Comparison of ENCODE assay signal across 21 cellular contexts in the genomic region with DNA sequence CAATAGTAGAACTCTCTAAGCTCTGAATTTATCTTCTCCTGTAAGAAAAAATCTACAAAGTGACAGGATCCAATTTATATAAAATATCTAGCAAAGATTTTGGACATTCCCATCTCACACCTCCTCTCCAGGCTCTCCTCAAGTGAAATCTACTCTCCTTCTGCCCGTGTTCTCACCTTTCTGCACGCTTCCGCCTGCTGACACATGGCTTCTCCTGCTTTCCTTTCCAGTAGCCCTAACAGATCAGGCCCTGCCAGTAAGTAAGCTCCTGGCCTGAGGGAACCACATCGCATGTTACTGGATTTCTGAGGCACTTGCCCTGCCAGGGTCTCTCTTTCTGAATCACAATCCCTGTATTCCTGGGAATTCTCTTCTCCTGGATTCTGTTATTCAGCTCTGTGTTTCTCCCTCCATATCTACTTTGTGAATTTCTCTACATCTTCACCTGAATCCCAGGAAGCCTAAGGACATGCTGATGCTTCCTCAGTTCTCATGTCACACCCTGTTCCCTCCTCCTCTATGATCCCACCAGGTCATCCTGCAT.
"Had no signal": no experiment of that assay in that cellular context is flagged by ENCODE, and none has a peak within 500 bp of the region (broad histone marks: within the 10 kb centered on the region; RNA-seq: fewer than 3 reads in every experiment).

No MANE protein-coding gene starts in this region.

- H3K4me1 ChIP-seq: left lung, lower lobe of right lung, right atrium auricular region, sigmoid colon, upper lobe of right lung had no signal

- H3K27me3 ChIP-seq: gastroesophageal sphincter, left lung, right atrium auricular region, sigmoid colon, tibial artery, upper lobe of right lung had no signal

- DNase-seq: effector memory CD8-positive, alpha-beta T cell; esophagus squamous epithelium; foreskin fibroblast; glutamatergic neuron; immature natural killer cell; left lung; lower lobe of right lung; mesenchymal stem cell; naive thymus-derived CD4-positive, alpha-beta T cell; sigmoid colon; stimulated activated CD4-positive, alpha-beta T cell treated with anti-CD3 and anti-CD28 coated beads, Interleukin-2, amount 100 ng/mL, for 24 hours; stimulated activated CD4-positive, alpha-beta T cell treated with anti-CD3 and anti-CD28 coated beads, Interleukin-4, amount 100 ng/mL, for 4 hours; stimulated activated naive CD4-positive, alpha-beta T cell treated with Interleukin-2 at 50 U/mL for 16 hours; tibial artery; upper lobe of right lung had no signal

- H3K36me3 ChIP-seq: esophagus squamous epithelium, gastroesophageal sphincter, left lung, lower lobe of right lung, right atrium auricular region, sigmoid colon, tibial artery, upper lobe of right lung had no signal

- H3K36me3 Mint-ChIP-seq: immature natural killer cell; naive thymus-derived CD4-positive, alpha-beta T cell had no signal

- H3K27me3 Mint-ChIP-seq: dendritic cell treated with granulocyte-macrophage colony-stimulating factor and Interleukin-4, amounts not matched to agents 40 ng/mL and 50 ng/mL, for 4 days had no signal

- H3K4me1 Mint-ChIP-seq: immature natural killer cell; naive thymus-derived CD4-positive, alpha-beta T cell had no signal

- H3K27ac Mint-ChIP-seq: dendritic cell treated with granulocyte-macrophage colony-stimulating factor and Interleukin-4, amounts not matched to agents 40 ng/mL and 50 ng/mL, for 4 days; effector memory CD8-positive, alpha-beta T cell; naive thymus-derived CD4-positive, alpha-beta T cell had no signal

- ATAC-seq: effector memory CD8-positive, alpha-beta T cell; gastroesophageal sphincter; left lung; lower lobe of right lung; naive thymus-derived CD4-positive, alpha-beta T cell; upper lobe of right lung had no signal

- H3K9me3 Mint-ChIP-seq: dendritic cell treated with granulocyte-macrophage colony-stimulating factor and Interleukin-4, amounts not matched to agents 40 ng/mL and 50 ng/mL, for 4 days; effector memory CD8-positive, alpha-beta T cell; immature natural killer cell; naive thymus-derived CD4-positive, alpha-beta T cell; neural crest cell had no signal

- H3K4me3 Mint-ChIP-seq: dendritic cell treated with granulocyte-macrophage colony-stimulating factor and Interleukin-4, amounts not matched to agents 40 ng/mL and 50 ng/mL, for 4 days; effector memory CD8-positive, alpha-beta T cell; immature natural killer cell; naive thymus-derived CD4-positive, alpha-beta T cell; neural crest cell had no signal

- H3K4me3 ChIP-seq: esophagus squamous epithelium, gastroesophageal sphincter, left lung, lower lobe of right lung, right atrium auricular region, sigmoid colon, skin epidermis, tibial artery, upper lobe of right lung had no signal

- H3K9me3 ChIP-seq: esophagus squamous epithelium, gastroesophageal sphincter, left lung, lower lobe of right lung, right atrium auricular region, sigmoid colon, tibial artery, upper lobe of right lung had no signal

- H3K27ac ChIP-seq: epithelial cell of prostate, esophagus squamous epithelium, gastroesophageal sphincter, left lung, lower lobe of right lung, right atrium auricular region, sigmoid colon, skin epidermis, tibial artery, upper lobe of right lung had no signal
